20 cellular contexts compared by ENCODE assay signal in genomic region chr10:35056133-35056532, GRCh38. TPM values are rescaled to one million over a fixed set of nuclear protein-coding genes. Genes with fewer than 3 reads are reported as not detected.
DNase-seq lines count a peak whose midpoint lies in the region; ATAC-seq and TF ChIP-seq lines count a peak whose summit lies in the region.
"Had no signal": no experiment of that assay in that cellular context is flagged by ENCODE, and none has a peak within 500 bp of the region (broad histone marks: within the 10 kb centered on the region; RNA-seq: fewer than 3 reads in every experiment).

No MANE protein-coding gene starts in this region.

- H3K79me2 ChIP-seq in PC-3 (ENCODE audit: low read length) = peaks cover 39% of the 10 kb centered on the region

- DNase-seq in activated naive CD4-positive, alpha-beta T cell treated with anti-CD3 and anti-CD28 coated beads, Interleukin-2, amount 50 U/mL, for 72 hours (ENCODE audit: low spot score in 2 of 2) = no peak
- DNase-seq in activated naive CD4-positive, alpha-beta T cell treated with anti-CD3 and anti-CD28 coated beads for 36 hours = no peak
- DNase-seq in PC-3 (no peak), left colon (no peak), upper lobe of left lung (no peak), mucosa of gallbladder (ENCODE audit: low spot score) (no peak), NCI-H446 (lab: John Stamatoyannopoulos, UW) (no peak)
- no peak for DNase-seq in stimulated activated effector memory CD8-positive, alpha-beta T cell treated with anti-CD3 and anti-CD28 coated beads, Interleukin-12 subunit alpha, Interleukin-12 subunit beta, amount 100 ng/mL, for 72 hours (ENCODE audit: low spot score in 2 of 2)
- DNase-seq: C1 segment of cervical spinal cord, DND-41, GM23248, Kasumi-1, MM.1S, NCI-H1694 treated with DMSO at 0.1 percent for 48 hours, NCI-H345, NCI-H526, SW 1271 had no signal

- peak overlapping the region; percentile 12 to 31 for H3K27ac Mint-ChIP-seq in activated naive CD4-positive, alpha-beta T cell treated with anti-CD3 and anti-CD28 coated beads, Interleukin-2, amount 50 U/mL, for 72 hours
- H3K27ac Mint-ChIP-seq in activated naive CD4-positive, alpha-beta T cell treated with anti-CD3 and anti-CD28 coated beads for 36 hours = no peak overlapping the region
- peak overlapping the region; percentile 29 for H3K27ac Mint-ChIP-seq in stimulated activated effector memory CD8-positive, alpha-beta T cell treated with anti-CD3 and anti-CD28 coated beads, Interleukin-12 subunit alpha, Interleukin-12 subunit beta, amount 100 ng/mL, for 72 hours

- CTCF ChIA-PET in activated naive CD4-positive, alpha-beta T cell treated with anti-CD3 and anti-CD28 coated beads for 36 hours (lab: Charles Lee) = interaction anchor here (1.0 kb wide), 1 partner anchor 62 kb away, joined by 3 read pairs; no protein-coding TSS in a partner anchor
- CTCF ChIA-PET in PC-3 (lab: Charles Lee) = no interaction called here

- H3K4me1 ChIP-seq in PC-3 (ENCODE audit: insufficient read depth, low read length) (peaks cover 41% of the 10 kb centered on the region), upper lobe of left lung (peaks cover 0 to 14% (median 12%) of the 10 kb centered on the region in 4 donors)

- TF ChIP-seq CTCF in PC-3 (conservative IDR thresholded peaks at IDR 0.05; ENCODE audit: low read depth, low read length) = no peak
- no peak for TF ChIP-seq CTCF in upper lobe of left lung (IDR thresholded peaks at IDR 0.05)

- no peak for TF ChIP-seq POLR2A in upper lobe of left lung (IDR thresholded peaks at IDR 0.05)

- no peaks in the 10 kb centered on the region for H4K20me1 ChIP-seq in PC-3 (ENCODE audit: low read length)

- H3K27ac ChIP-seq in PC-3 (ENCODE audit: low read length) = peak overlapping the region; percentile 77
- H3K27ac ChIP-seq in upper lobe of left lung = peak overlapping the region in 1 of 4 donors; percentile 72
- H3K27ac ChIP-seq: SJSA1 had no signal

- no peaks in the 10 kb centered on the region for H3K27me3 Mint-ChIP-seq in activated naive CD4-positive, alpha-beta T cell treated with anti-CD3 and anti-CD28 coated beads for 36 hours (ENCODE audit: low read depth)
- H3K27me3 Mint-ChIP-seq: IgD-negative memory B cell had no signal

- no peaks in the 10 kb centered on the region for H3K9me2 ChIP-seq in PC-3 (replicated peaks; ENCODE audit: low read length)

- H3K4me2 ChIP-seq in PC-3 (ENCODE audit: low read length) = peak overlapping the region; percentile 15; the same call in 1 of the 2 replicates

- H3K36me3 ChIP-seq in PC-3 (ENCODE audit: low read depth, low read length) = peaks cover 64% of the 10 kb centered on the region
- H3K36me3 ChIP-seq in upper lobe of left lung = peaks cover 6 to 59% (median 23%) of the 10 kb centered on the region in 4 donors

- intact Hi-C loops in activated naive CD4-positive, alpha-beta T cell treated with anti-CD3 and anti-CD28 coated beads for 36 hours (cut with micrococcal nuclease) = no loop called here
- intact Hi-C loops in PC-3 (cut with micrococcal nuclease) = no loop called here
- intact Hi-C loops in left colon (cut with DNase I, micrococcal nuclease) = no loop called here

- H3K27me3 ChIP-seq in PC-3 (ENCODE audit: low read length) = no peaks in the 10 kb centered on the region
- no peaks in the 10 kb centered on the region for H3K27me3 ChIP-seq in upper lobe of left lung
- H3K27me3 ChIP-seq: SJSA1 had no signal

- no peak for ATAC-seq in activated naive CD4-positive, alpha-beta T cell treated with anti-CD3 and anti-CD28 coated beads, Interleukin-2, amount 50 U/mL, for 72 hours
- ATAC-seq in PC-3 = peak; percentile 4; the same call in 1 of the 2 replicates
- ATAC-seq in left colon = peak; percentile 87
- no peak for ATAC-seq in stimulated activated effector memory CD8-positive, alpha-beta T cell treated with anti-CD3 and anti-CD28 coated beads, Interleukin-12 subunit alpha, Interleukin-12 subunit beta, amount 100 ng/mL, for 72 hours
- no peak for ATAC-seq in upper lobe of left lung (ENCODE audit: low FRiP score in 2 of 2)

- peaks cover 11% of the 10 kb centered on the region for H3F3A ChIP-seq in PC-3 (ENCODE audit: low read length, unreplicated experiment)

- BruUV-seq in PC-3 (replicated peaks; lab: Mats Ljungman, UMichigan) = no TSS peak

- H3K4me3 Mint-ChIP-seq in activated naive CD4-positive, alpha-beta T cell treated with anti-CD3 and anti-CD28 coated beads for 36 hours = no peak overlapping the region
- no peak overlapping the region for H3K4me3 Mint-ChIP-seq in stimulated activated effector memory CD8-positive, alpha-beta T cell treated with anti-CD3 and anti-CD28 coated beads, Interleukin-12 subunit alpha, Interleukin-12 subunit beta, amount 100 ng/mL, for 72 hours
- H3K4me3 Mint-ChIP-seq: IgD-negative memory B cell had no signal

- H2AFZ ChIP-seq in PC-3 (ENCODE audit: low read length) = no peak overlapping the region
- H2AFZ ChIP-seq: GM23248 had no signal

- H3K9me3 ChIP-seq in PC-3 (ENCODE audit: low read length) (no peaks in the 10 kb centered on the region), upper lobe of left lung (no peaks in the 10 kb centered on the region)
- H3K9me3 ChIP-seq: HAP-1, SJSA1 had no signal

- H3K4me3 ChIP-seq in PC-3 (ENCODE audit: low read length) = no peak overlapping the region
- H3K4me3 ChIP-seq in upper lobe of left lung = no peak overlapping the region
- H3K4me3 ChIP-seq: GM23248, HAP-1, SJSA1 had no signal

- TF ChIP-seq EP300 in upper lobe of left lung (IDR thresholded peaks at IDR 0.05) = no peak

- no peak overlapping the region for H3K9ac ChIP-seq in PC-3 (ENCODE audit: low read length)
- H3K9ac ChIP-seq: GM23248 had no signal

- 53 to 70% methylated on average over 1 of the region's 1 CpG for WGBS in upper lobe of left lung, 2 donors

- peaks cover 5 to 12% of the 10 kb centered on the region in 2 donors for H3K36me3 Mint-ChIP-seq in activated naive CD4-positive, alpha-beta T cell treated with anti-CD3 and anti-CD28 coated beads, Interleukin-2, amount 50 U/mL, for 72 hours
- H3K36me3 Mint-ChIP-seq in activated naive CD4-positive, alpha-beta T cell treated with anti-CD3 and anti-CD28 coated beads for 36 hours (ENCODE audit: low read depth) = peaks cover 20% of the 10 kb centered on the region
- H3K36me3 Mint-ChIP-seq in stimulated activated effector memory CD8-positive, alpha-beta T cell treated with anti-CD3 and anti-CD28 coated beads, Interleukin-12 subunit alpha, Interleukin-12 subunit beta, amount 100 ng/mL, for 72 hours = peaks cover 85% of the 10 kb centered on the region

- POLR2A ChIA-PET in PC-3 (lab: Charles Lee; ENCODE audit: unreplicated experiment) = interaction anchor here (0.5 kb wide), 1 partner anchor 30 kb away, joined by 7 read pairs; no protein-coding TSS in a partner anchor

- no peaks in the 10 kb centered on the region for H3K9me3 Mint-ChIP-seq in activated naive CD4-positive, alpha-beta T cell treated with anti-CD3 and anti-CD28 coated beads, Interleukin-2, amount 50 U/mL, for 72 hours
- H3K9me3 Mint-ChIP-seq in activated naive CD4-positive, alpha-beta T cell treated with anti-CD3 and anti-CD28 coated beads for 36 hours = no peaks in the 10 kb centered on the region
- H3K9me3 Mint-ChIP-seq in stimulated activated effector memory CD8-positive, alpha-beta T cell treated with anti-CD3 and anti-CD28 coated beads, Interleukin-12 subunit alpha, Interleukin-12 subunit beta, amount 100 ng/mL, for 72 hours = no peaks in the 10 kb centered on the region
- H3K9me3 Mint-ChIP-seq: IgD-negative memory B cell had no signal

- peaks cover 3% of the 10 kb centered on the region for H3K4me1 Mint-ChIP-seq in activated naive CD4-positive, alpha-beta T cell treated with anti-CD3 and anti-CD28 coated beads for 36 hours (ENCODE audit: low read depth)
- peaks cover 13% of the 10 kb centered on the region for H3K4me1 Mint-ChIP-seq in stimulated activated effector memory CD8-positive, alpha-beta T cell treated with anti-CD3 and anti-CD28 coated beads, Interleukin-12 subunit alpha, Interleukin-12 subunit beta, amount 100 ng/mL, for 72 hours

RNA-seq across cellular contexts. Expression of gene CUL2, which starts 34.0 kb away (rescaled TPM):
- total RNA-seq in activated naive CD4-positive, alpha-beta T cell treated with anti-CD3 and anti-CD28 coated beads, Interleukin-2, amount 50 U/mL, for 72 hours = 10 to 100 TPM; 43.8 to 45.9 TPM
- total RNA-seq in activated naive CD4-positive, alpha-beta T cell treated with anti-CD3 and anti-CD28 coated beads for 36 hours = 10 to 100 TPM; 35.3 to 36.9 TPM
- total RNA-seq in PC-3 (2014; rRNA removed) (119 and 129 TPM in 2 replicates), left colon (10 to 100 TPM; 22.3 to 25.0 TPM), upper lobe of left lung (10 to 100 TPM; 11.8 to 30.7 (median 19.7) TPM), mucosa of gallbladder (26.2 TPM)

Comparison
In these comparisons a context has a peak if more than half of its experiments do, and no peak if none do; other contexts are left out.
1. ATAC-seq: peak in PC-3 (single experiment) and left colon (single experiment); none in activated naive CD4-positive, alpha-beta T cell treated with anti-CD3 and anti-CD28 coated beads, Interleukin-2, amount 50 U/mL, for 72 hours (0 of 2), stimulated activated effector memory CD8-positive, alpha-beta T cell treated with anti-CD3 and anti-CD28 coated beads, Interleukin-12 subunit alpha, Interleukin-12 subunit beta, amount 100 ng/mL, for 72 hours (single experiment) and upper lobe of left lung (0 of 2).